8 cellular contexts compared by ENCODE assay signal in genomic region chr6:43575772-43576551, GRCh38. TPM values are rescaled to one million over a fixed set of nuclear protein-coding genes. Genes with fewer than 3 reads are reported as not detected.
A peak's percentile ranks its signal among the peaks of the same experiment; 100 is the strongest.
DNase-seq lines count a peak whose midpoint lies in the region; ATAC-seq, FAIRE-seq and TF ChIP-seq lines count a peak whose summit lies in the region.

Gene POLH (plus strand): TSS chr6:43576185. CDS start chr6:43582320, 6,135 bp downstream.
Gene XPO5 (minus strand): TSS chr6:43576038. CDS start chr6:43575864, 174 bp downstream.

- peak; percentile 78 for ATAC-seq in GM18909 (IDR thresholded peaks at IDR 0.05; ENCODE audit: poor library complexity, unreplicated experiment)
- peak; percentile 88 for ATAC-seq in HG03159 (IDR thresholded peaks at IDR 0.05; ENCODE audit: unreplicated experiment)

- TF ChIP-seq CTCF in AG04450 (IDR thresholded peaks at IDR 0.05; ENCODE audit: low read depth, low read length) (peak; percentile 32), WI38 (IDR thresholded peaks at IDR 0.05; ENCODE audit: low read depth, low read length) (no peak), bronchial epithelial cell (IDR thresholded peaks at IDR 0.05; ENCODE audit: insufficient read depth, low read length, severe bottlenecking) (peak; percentile 40)

- H3K27ac ChIP-seq in AG04450 (ENCODE audit: low read depth, low read length) = peak within 1 kb of the TSS; percentile 70
- peak within 1 kb of the TSS; percentile 57 to 89 for H3K27ac ChIP-seq in small intestine (ENCODE audit: low read depth in 1 of 2, low read length in 1 of 2)

- peak within 1 kb of the TSS; percentile 99 for H3K4me3 ChIP-seq in AG04450 (ENCODE audit: low read depth, low read length)
- peak within 1 kb of the TSS; percentile 99 for H3K4me3 ChIP-seq in WI38 (ENCODE audit: low read depth, low read length)
- H3K4me3 ChIP-seq in bronchial epithelial cell (ENCODE audit: low read depth, low read length) = peak within 1 kb of the TSS; percentile 96
- peak within 1 kb of the TSS; percentile 78 to 91 for H3K4me3 ChIP-seq in small intestine (ENCODE audit: low read depth in 1 of 2, low read length in 2 of 2)

- CTCF ChIA-PET in AG04450 (lab: Charles Lee) = interaction anchor here (0.6 kb wide), 1 partner anchor 646 kb away, joined by 14 read pairs; no protein-coding TSS in a partner anchor

- peak; percentile 72 for DNase-seq in AG04450 (ENCODE audit: low read depth, low spot score)
- DNase-seq in NCI-H2227 treated with DMSO at 0.1 percent for 48 hours (lab: John Stamatoyannopoulos, UW) = peak; percentile 92
- DNase-seq in bronchial epithelial cell (ENCODE audit: low read depth) = peak; percentile 85
- peak; percentile 99 for DNase-seq in iPS-NIHi11 (ENCODE audit: low spot score)
- DNase-seq in small intestine = peak; percentile 94

- WGBS in small intestine, 3 donors = 0 to 1% (median 1%) methylated on average over 56 to 76 of the region's 76 CpGs

- H3K9me3 ChIP-seq in AG04450 (ENCODE audit: control insufficient read depth, insufficient read depth, low read length) = no peaks in the 10 kb centered on the region; the same call in 1 of the 2 replicates
- no peaks in the 10 kb centered on the region for H3K9me3 ChIP-seq in small intestine (ENCODE audit: control insufficient read depth, low read depth)

- H3K27me3 ChIP-seq in AG04450 (ENCODE audit: control insufficient read depth, insufficient read depth, low read length) (no peaks in the 10 kb centered on the region), bronchial epithelial cell (ENCODE audit: control insufficient read depth, insufficient read depth, low read length) (no peaks in the 10 kb centered on the region), small intestine (ENCODE audit: control insufficient read depth in 2 of 2, insufficient read depth in 2 of 2, low read length in 2 of 2) (no peaks in the 10 kb centered on the region)

- no peak for FAIRE-seq in bronchial epithelial cell (lab: Jason Lieb, UNC)
- FAIRE-seq in small intestine (lab: Jason Lieb, UNC) = no peak

- peaks cover 3% of the 10 kb centered on the region for H3K36me3 ChIP-seq in bronchial epithelial cell (ENCODE audit: control insufficient read depth, insufficient read depth, low read length)
- peaks cover 2% of the 10 kb centered on the region in 2 donors for H3K36me3 ChIP-seq in small intestine (ENCODE audit: control insufficient read depth in 2 of 2, insufficient read depth in 2 of 2, low read length in 2 of 2)

- no peaks in the 10 kb centered on the region for H3K4me1 ChIP-seq in small intestine (ENCODE audit: control insufficient read depth in 2 of 2, insufficient read depth in 1 of 2, low read depth in 1 of 2, low read length in 1 of 2)

- POLR2A ChIA-PET in AG04450 (lab: Yijun Ruan, JAX) = interaction anchor here (0.8 to 1.6 kb wide), 6 partner anchors 9 to 671 kb away, joined by 3 to 11 read pairs (median 6); partner anchors contain the start of genes GTPBP2, HSP90AB1, POLR1C and YIPF3

RNA-seq across cellular contexts. Expression of gene POLH, which starts in this region (rescaled TPM):
- polyA plus RNA-seq in AG04450 (2011; rRNA removed) (22.1 and 26.6 TPM in 2 replicates), small intestine (1 to 10 TPM; 2.0 to 4.0 (median 2.2) TPM)
- 36.5 and 37.1 TPM in 2 replicates for polyA minus RNA-seq in AG04450 (2011; rRNA and poly(A)+ RNA removed)
- total RNA-seq in bronchial epithelial cell = 17.4 and 24.3 TPM in 2 replicates

RNA-seq across cellular contexts. Expression of gene XPO5, which starts in this region (rescaled TPM):
- polyA plus RNA-seq in AG04450 (2011; rRNA removed) = 28.4 and 31.5 TPM in 2 replicates
- polyA minus RNA-seq in AG04450 (2011; rRNA and poly(A)+ RNA removed) = 45.1 and 46.8 TPM in 2 replicates
- 35.8 and 43.1 TPM in 2 replicates for total RNA-seq in bronchial epithelial cell
- 10 to 100 TPM in 1 of 3 donors, 1 to 10 TPM in 2; 5.1 to 11.1 (median 6.5) TPM for polyA plus RNA-seq in small intestine

Comparison
In these comparisons a context has a peak if more than half of its experiments do, and no peak if none do; other contexts are left out.
1. Peak in every context shown above with its lines: DNase-seq, ATAC-seq, H3K4me3 ChIP-seq and H3K27ac ChIP-seq.